Comparison of ENCODE assay signal across 1 cellular context in genomic region chr6:52549428-52549827, GRCh38.
TF ChIP-seq lines count a peak whose summit lies in the region.

No MANE protein-coding gene starts in this region.

TF ChIP-seq in HEK293, 187 proteins besides CTCF, POLR2A, EP300 and RAD21 (continued from another document):
- TF ChIP-seq PRDM4 (tag by site-specific recombination; IDR thresholded peaks at IDR 0.05) (peak; percentile 75), INSM2 (tag by site-specific recombination; IDR thresholded peaks at IDR 0.05) (peak; percentile 37; the same call in 1 of the 2 replicates), ZNF311 (tag by site-specific recombination; IDR thresholded peaks at IDR 0.05; ENCODE audit: borderline replicate concordance) (no peak), ZBTB1 (tag by site-specific recombination; IDR thresholded peaks at IDR 0.05) (no peak), ZNF292 (tag by site-specific recombination; IDR thresholded peaks at IDR 0.05; ENCODE audit: borderline replicate concordance, low read depth) (no peak), ZNF362 (tag by site-specific recombination; IDR thresholded peaks at IDR 0.05) (peak; percentile 58; the same call in 1 of the 2 replicates), ZNF658 (tag by site-specific recombination; IDR thresholded peaks at IDR 0.05) (no peak), MZF1 (tag by site-specific recombination; IDR thresholded peaks at IDR 0.05; ENCODE audit: borderline replicate concordance) (no peak)
- TF ChIP-seq, protein P1, sequence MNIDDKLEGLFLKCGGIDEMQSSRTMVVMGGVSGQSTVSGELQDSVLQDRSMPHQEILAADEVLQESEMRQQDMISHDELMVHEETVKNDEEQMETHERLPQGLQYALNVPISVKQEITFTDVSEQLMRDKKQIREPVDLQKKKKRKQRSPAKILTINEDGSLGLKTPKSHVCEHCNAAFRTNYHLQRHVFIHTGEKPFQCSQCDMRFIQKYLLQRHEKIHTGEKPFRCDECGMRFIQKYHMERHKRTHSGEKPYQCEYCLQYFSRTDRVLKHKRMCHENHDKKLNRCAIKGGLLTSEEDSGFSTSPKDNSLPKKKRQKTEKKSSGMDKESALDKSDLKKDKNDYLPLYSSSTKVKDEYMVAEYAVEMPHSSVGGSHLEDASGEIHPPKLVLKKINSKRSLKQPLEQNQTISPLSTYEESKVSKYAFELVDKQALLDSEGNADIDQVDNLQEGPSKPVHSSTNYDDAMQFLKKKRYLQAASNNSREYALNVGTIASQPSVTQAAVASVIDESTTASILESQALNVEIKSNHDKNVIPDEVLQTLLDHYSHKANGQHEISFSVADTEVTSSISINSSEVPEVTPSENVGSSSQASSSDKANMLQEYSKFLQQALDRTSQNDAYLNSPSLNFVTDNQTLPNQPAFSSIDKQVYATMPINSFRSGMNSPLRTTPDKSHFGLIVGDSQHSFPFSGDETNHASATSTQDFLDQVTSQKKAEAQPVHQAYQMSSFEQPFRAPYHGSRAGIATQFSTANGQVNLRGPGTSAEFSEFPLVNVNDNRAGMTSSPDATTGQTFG (tag by site-specific recombination; IDR thresholded peaks at IDR 0.05; ENCODE audit: borderline replicate concordance) = no peak
TF ChIP-seq in HEK293: peak in this region for 12.
